Comparison of ENCODE assay signal across 8 cellular contexts in genomic region chr1:185693654-185694053, GRCh38. TPM values are rescaled to one million over a fixed set of nuclear protein-coding genes. Genes with fewer than 3 reads are reported as not detected.
DNase-seq lines count a peak whose midpoint lies in the region; ATAC-seq and TF ChIP-seq lines count a peak whose summit lies in the region.

No MANE protein-coding gene starts in this region.

- no peak for TF ChIP-seq CTCF in nephron (IDR thresholded peaks at IDR 0.05; ENCODE audit: unreplicated experiment in 3 of 3)

- peak overlapping the region; percentile 39 for H3K4me3 Mint-ChIP-seq in activated CD4-positive, alpha-beta memory T cell treated with anti-CD3 and anti-CD28 coated beads, Interleukin-2, amount 10 ng/mL, durations not matched to agents 7 days and 5 days
- H3K4me3 Mint-ChIP-seq in nephron = no peak overlapping the region

- POLR2A ChIA-PET in activated CD4-positive, alpha-beta memory T cell treated with anti-CD3 and anti-CD28 coated beads, Interleukin-2, amount 10 ng/mL, durations not matched to agents 7 days and 5 days (lab: Charles Lee) = interaction anchor here (3.9 kb wide), 1 partner anchor 377 kb away, joined by 18 read pairs; the partner anchor contains the start of gene IVNS1ABP

- peaks cover 10% of the 10 kb centered on the region for H3K9me3 Mint-ChIP-seq in activated CD4-positive, alpha-beta memory T cell treated with anti-CD3 and anti-CD28 coated beads, Interleukin-2, amount 10 ng/mL, durations not matched to agents 7 days and 5 days
- H3K9me3 Mint-ChIP-seq in nephron = no peaks in the 10 kb centered on the region

- peaks cover 2% of the 10 kb centered on the region for H3K27me3 Mint-ChIP-seq in activated CD4-positive, alpha-beta memory T cell treated with anti-CD3 and anti-CD28 coated beads, Interleukin-2, amount 10 ng/mL, durations not matched to agents 7 days and 5 days
- no peaks in the 10 kb centered on the region for H3K27me3 Mint-ChIP-seq in nephron (ENCODE audit: low read depth)

- ATAC-seq in GM18868 (IDR thresholded peaks at IDR 0.05; ENCODE audit: unreplicated experiment) = peak; percentile 17
- peak; percentile 29 for ATAC-seq in HG02678 (IDR thresholded peaks at IDR 0.05; ENCODE audit: unreplicated experiment)

- H3K36me3 Mint-ChIP-seq in activated CD4-positive, alpha-beta memory T cell treated with anti-CD3 and anti-CD28 coated beads, Interleukin-2, amount 10 ng/mL, durations not matched to agents 7 days and 5 days (ENCODE audit: low read depth) = peaks cover 11% of the 10 kb centered on the region
- H3K36me3 Mint-ChIP-seq in nephron (ENCODE audit: low read depth) = no peaks in the 10 kb centered on the region

- CTCF ChIA-PET in activated CD4-positive, alpha-beta memory T cell treated with anti-CD3 and anti-CD28 coated beads, Interleukin-2, amount 10 ng/mL, durations not matched to agents 7 days and 5 days (lab: Charles Lee) = interaction anchor here (1.1 to 2.3 kb wide), 5 partner anchors 13 to 646 kb away, joined by 3 to 9 read pairs (median 3); no protein-coding TSS in a partner anchor

- H3K4me1 Mint-ChIP-seq in activated CD4-positive, alpha-beta memory T cell treated with anti-CD3 and anti-CD28 coated beads, Interleukin-2, amount 10 ng/mL, durations not matched to agents 7 days and 5 days = peaks cover 13% of the 10 kb centered on the region
- no peaks in the 10 kb centered on the region for H3K4me1 Mint-ChIP-seq in nephron

- no peak for DNase-seq in activated CD4-positive, alpha-beta memory T cell treated with anti-CD3 and anti-CD28 coated beads, Interleukin-2, amount 10 ng/mL, durations not matched to agents 7 days and 5 days
- DNase-seq in NCI-H1436 (lab: John Stamatoyannopoulos, UW) (no peak), substantia nigra (lab: John Stamatoyannopoulos, UW) (no peak), Ammon's horn (ENCODE audit: low spot score) (no peak), DMS79 treated with DMSO at 0.1 percent for 48 hours (lab: John Stamatoyannopoulos, UW) (no peak)

- H3K27ac ChIP-seq in substantia nigra (ENCODE audit: low read depth, low read length, poor library complexity, severe bottlenecking) = no peak overlapping the region

- peak overlapping the region; percentile 41 for H3K27ac Mint-ChIP-seq in activated CD4-positive, alpha-beta memory T cell treated with anti-CD3 and anti-CD28 coated beads, Interleukin-2, amount 10 ng/mL, durations not matched to agents 7 days and 5 days
- H3K27ac Mint-ChIP-seq in nephron = peak overlapping the region; percentile 19 to 63 (median 40)

RNA-seq across cellular contexts. Expression of gene HMCN1, which starts 40.5 kb away (rescaled TPM):
- total RNA-seq in activated CD4-positive, alpha-beta memory T cell treated with anti-CD3 and anti-CD28 coated beads, Interleukin-2, amount 10 ng/mL, durations not matched to agents 7 days and 5 days = under 1 TPM in 1 of 2 experiments, not detected in 1; under 0.01 TPM
